Comparison of ENCODE assay signal across 18 cellular contexts in genomic region chr13:38042771-38043170, GRCh38.
DNase-seq lines count a peak whose midpoint lies in the region; ATAC-seq and TF ChIP-seq lines count a peak whose summit lies in the region.
"Had no signal": no experiment of that assay in that cellular context is flagged by ENCODE, and none has a peak within 500 bp of the region (broad histone marks: within the 10 kb centered on the region; RNA-seq: fewer than 3 reads in every experiment).

No MANE protein-coding gene starts in this region.

- no peaks in the 10 kb centered on the region for H3K36me3 ChIP-seq in GM23248 (ENCODE audit: low read depth)
- no peaks in the 10 kb centered on the region for H3K36me3 ChIP-seq in brain microvascular endothelial cell (replicated peaks)
- H3K36me3 ChIP-seq in SK-N-SH (replicated peaks in 1 of 2; ENCODE audit: control insufficient read depth in 1 of 2, insufficient read depth in 2 of 2, low read length in 1 of 2): no peaks in the 10 kb centered on the region
- H3K36me3 ChIP-seq: SJSA1 had no signal

- H3K79me2 ChIP-seq in GM23248 (ENCODE audit: insufficient read depth) (no peaks in the 10 kb centered on the region), SK-N-SH (ENCODE audit: insufficient read depth) (no peaks in the 10 kb centered on the region)

- H3K9me2 ChIP-seq in GM23248 (ENCODE audit: insufficient read depth) (no peaks in the 10 kb centered on the region), SK-N-SH (no peaks in the 10 kb centered on the region)

- H3K27ac ChIP-seq in GM23248 (no peak overlapping the region), brain microvascular endothelial cell (no peak overlapping the region), SK-N-SH (ENCODE audit: low read depth in 2 of 2, low read length in 1 of 2) (no peak overlapping the region)
- no peak overlapping the region for H3K27ac ChIP-seq in CD4-positive, alpha-beta T cell (ENCODE audit: low read depth, low read length)
- H3K27ac ChIP-seq: BLaER1, KMS-11, SJSA1 had no signal

- H3K4me2 ChIP-seq in GM23248 (ENCODE audit: unreplicated experiment): no peak overlapping the region
- no peak overlapping the region for H3K4me2 ChIP-seq in SK-N-SH
- H3K4me2 ChIP-seq: BLaER1, KMS-11 had no signal

- H4K20me1 ChIP-seq in GM23248 (ENCODE audit: insufficient read depth) (no peaks in the 10 kb centered on the region), SK-N-SH (ENCODE audit: insufficient read depth) (no peaks in the 10 kb centered on the region)
- H4K20me1 ChIP-seq: BLaER1 had no signal

- TF ChIP-seq RAD21 in SK-N-SH (IDR thresholded peaks at IDR 0.05; ENCODE audit: low read length): no peak

- intact Hi-C loops in CD4-positive, alpha-beta T cell (cut with DNase I, micrococcal nuclease): no loop called here

- H3K27ac Mint-ChIP-seq in CD4-positive, alpha-beta T cell: no peak overlapping the region
- H3K27ac Mint-ChIP-seq: CD8-positive, alpha-beta memory T cell had no signal

- H3K9me3 ChIP-seq in GM23248 (ENCODE audit: low read depth): no peaks in the 10 kb centered on the region
- H3K9me3 ChIP-seq in SK-N-SH: no peaks in the 10 kb centered on the region
- H3K9me3 ChIP-seq in CD4-positive, alpha-beta T cell (ENCODE audit: control insufficient read depth, low read length): peaks cover 5% of the 10 kb centered on the region
- H3K9me3 ChIP-seq: SJSA1 had no signal

- H3F3A ChIP-seq in GM23248 (ENCODE audit: insufficient read depth) (no peaks in the 10 kb centered on the region), SK-N-SH (replicated peaks; ENCODE audit: insufficient read depth) (no peaks in the 10 kb centered on the region)

- H3K27me3 ChIP-seq in GM23248 (replicated peaks; ENCODE audit: insufficient read depth) (no peaks in the 10 kb centered on the region), brain microvascular endothelial cell (replicated peaks) (no peaks in the 10 kb centered on the region), SK-N-SH (ENCODE audit: insufficient read depth) (no peaks in the 10 kb centered on the region)
- H3K27me3 ChIP-seq in CD4-positive, alpha-beta T cell (ENCODE audit: control insufficient read depth, insufficient read depth, low read length): no peaks in the 10 kb centered on the region
- H3K27me3 ChIP-seq: BLaER1, SJSA1 had no signal

- peaks cover 12% of the 10 kb centered on the region for H3K9me3 Mint-ChIP-seq in CD4-positive, alpha-beta T cell

- POLR2A ChIA-PET in SK-N-SH (lab: Yijun Ruan, JAX): no interaction called here
- POLR2A ChIA-PET in CD4-positive, alpha-beta T cell (lab: Charles Lee): no interaction called here

- H3K27me3 Mint-ChIP-seq in CD4-positive, alpha-beta T cell: no peaks in the 10 kb centered on the region
- H3K27me3 Mint-ChIP-seq: CD8-positive, alpha-beta memory T cell had no signal

- H3K4me1 Mint-ChIP-seq in CD4-positive, alpha-beta T cell (ENCODE audit: low read depth): no peaks in the 10 kb centered on the region
- H3K4me1 Mint-ChIP-seq: CD8-positive, alpha-beta memory T cell had no signal

- 0 out of 2 replicates have a peak overlapping the region, but pooled peaks have one; percentile 15 for H2AFZ ChIP-seq in GM23248
- no peak overlapping the region for H2AFZ ChIP-seq in SK-N-SH (ENCODE audit: low read depth)

- no peaks in the 10 kb centered on the region for H3K36me3 Mint-ChIP-seq in CD4-positive, alpha-beta T cell (ENCODE audit: low read depth)

- WGBS in GM23248 (ENCODE audit: low coverage in 1 of 2, low lambda C conversion rate in 2 of 2, missing lambda C conversion rate in 2 of 2), 2 experiments: 68 to 72% methylated on average over 2 of the region's 2 CpGs
- 4% methylated on average over 2 of the region's 2 CpGs for WGBS in SK-N-SH (ENCODE audit: low lambda C conversion rate)

- H3K4me3 Mint-ChIP-seq in CD4-positive, alpha-beta T cell: no peak overlapping the region
- H3K4me3 Mint-ChIP-seq: CD8-positive, alpha-beta memory T cell had no signal

- CTCF ChIA-PET in SK-N-SH (lab: Yijun Ruan, JAX): no interaction called here
- CTCF ChIA-PET in CD4-positive, alpha-beta T cell (lab: Charles Lee): no interaction called here

- DNase-seq in GM23248 (peak; percentile 55), brain microvascular endothelial cell (peak; percentile 13), iris pigment epithelial cell (ENCODE audit: low read depth) (peak; percentile 79), HK-2 (ENCODE audit: unreplicated experiment) (no peak), SK-N-SH (no peak)
- DNase-seq in stimulated activated naive CD4-positive, alpha-beta T cell (lab: John Stamatoyannopoulos, UW): no peak
- DNase-seq in CD4-positive, alpha-beta T cell: no peak
- DNase-seq: CD8-positive, alpha-beta memory T cell; DND-41; GF-D8; NCI-H1048; NCI-H146; NCI-H2081; NCI-H510A treated with DMSO at 0.1 percent for 48 hours had no signal

- H3K9ac ChIP-seq in GM23248: no peak overlapping the region
- H3K9ac ChIP-seq in SK-N-SH: no peak overlapping the region
- H3K9ac ChIP-seq: BLaER1, KMS-11 had no signal

- no peak overlapping the region for H3K4me3 ChIP-seq in GM23248
- no peak overlapping the region for H3K4me3 ChIP-seq in brain microvascular endothelial cell (ENCODE audit: low read depth, low read length)
- H3K4me3 ChIP-seq in SK-N-SH (ENCODE audit: low read depth in 2 of 2, low read length in 1 of 2): no peak overlapping the region
- H3K4me3 ChIP-seq: BLaER1, SJSA1 had no signal

- ATAC-seq in CD4-positive, alpha-beta T cell (ENCODE audit: poor library complexity): no peak
- ATAC-seq: HepG2 had no signal

- H3K4me1 ChIP-seq in GM23248 (ENCODE audit: insufficient read depth) (peaks cover 12% of the 10 kb centered on the region), SK-N-SH (ENCODE audit: control insufficient read depth in 1 of 2, insufficient read depth in 2 of 2, low read depth in 1 of 2, low read length in 1 of 2) (no peaks in the 10 kb centered on the region)
- H3K4me1 ChIP-seq: BLaER1, SJSA1 had no signal

- TF ChIP-seq CTCF in brain microvascular endothelial cell (IDR thresholded peaks at IDR 0.05; ENCODE audit: low read depth, low read length, missing control alignments): no peak
- TF ChIP-seq CTCF in SK-N-SH (IDR thresholded peaks at IDR 0.05): no peak
- no peak for TF ChIP-seq CTCF in CD4-positive, alpha-beta T cell (IDR thresholded peaks at IDR 0.05)

- in situ Hi-C loops in GM23248 (cut with MboI): no loop called here
- in situ Hi-C loops in brain microvascular endothelial cell (cut with HindIII; ENCODE audit: low pct_ligation_motif_present, low sequenced_read_pairs): no loop called here

- no peak for TF ChIP-seq EP300 in SK-N-SH (IDR thresholded peaks at IDR 0.05; ENCODE audit: borderline replicate concordance in 1 of 2, low read depth in 1 of 2, low read length in 1 of 2)

TF ChIP-seq in SK-N-SH, 30 proteins besides CTCF, POLR2A, EP300 and RAD21 (continues in another document):
- TF ChIP-seq TAF1 (IDR thresholded peaks at IDR 0.05; ENCODE audit: borderline replicate concordance, low read depth, low read length) (no peak), MEF2A (IDR thresholded peaks at IDR 0.05; ENCODE audit: borderline replicate concordance, low read depth) (no peak), CHD2 (IDR thresholded peaks at IDR 0.05; ENCODE audit: low read length, partially characterized antibody) (no peak), FOSL2 (IDR thresholded peaks at IDR 0.05; ENCODE audit: borderline replicate concordance, low read depth) (no peak), SMC3 (IDR thresholded peaks at IDR 0.05; ENCODE audit: low read depth, low read length) (no peak), RFX5 (IDR thresholded peaks at IDR 0.05; ENCODE audit: low read length) (no peak), ELF1 (IDR thresholded peaks at IDR 0.05) (no peak), RCOR1 (IDR thresholded peaks at IDR 0.05; ENCODE audit: low read length) (no peak), RXRA (IDR thresholded peaks at IDR 0.05; ENCODE audit: borderline replicate concordance, low read depth) (no peak), JUND (IDR thresholded peaks at IDR 0.05) (no peak), FOXJ3 (CRISPR knock-in tag; IDR thresholded peaks at IDR 0.05) (no peak), NFIC (IDR thresholded peaks at IDR 0.05; ENCODE audit: borderline replicate concordance) (no peak), YY1 (IDR thresholded peaks at IDR 0.05; ENCODE audit: low read depth) (no peak), GABPA (IDR thresholded peaks at IDR 0.05; ENCODE audit: low read depth) (no peak), PBX3 (IDR thresholded peaks at IDR 0.05) (no peak), ZBTB33 (IDR thresholded peaks at IDR 0.05; ENCODE audit: borderline replicate concordance, low read depth) (no peak)
- TF ChIP-seq, protein P1, sequence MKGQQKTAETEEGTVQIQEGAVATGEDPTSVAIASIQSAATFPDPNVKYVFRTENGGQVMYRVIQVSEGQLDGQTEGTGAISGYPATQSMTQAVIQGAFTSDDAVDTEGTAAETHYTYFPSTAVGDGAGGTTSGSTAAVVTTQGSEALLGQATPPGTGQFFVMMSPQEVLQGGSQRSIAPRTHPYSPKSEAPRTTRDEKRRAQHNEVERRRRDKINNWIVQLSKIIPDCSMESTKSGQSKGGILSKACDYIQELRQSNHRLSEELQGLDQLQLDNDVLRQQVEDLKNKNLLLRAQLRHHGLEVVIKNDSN (IDR thresholded peaks at IDR 0.05; ENCODE audit: borderline replicate concordance, low read depth): no peak

Comparison
In these comparisons a context has a peak if more than half of its experiments do, and no peak if none do; other contexts are left out.
1. DNase-seq: peak in GM23248 (single experiment), brain microvascular endothelial cell (single experiment) and iris pigment epithelial cell (single experiment); none in HK-2 (single experiment), stimulated activated naive CD4-positive, alpha-beta T cell (0 of 6), SK-N-SH (single experiment) and CD4-positive, alpha-beta T cell (0 of 10).